Comparison of ENCODE assay signal across 1 cellular context in the genomic region with DNA sequence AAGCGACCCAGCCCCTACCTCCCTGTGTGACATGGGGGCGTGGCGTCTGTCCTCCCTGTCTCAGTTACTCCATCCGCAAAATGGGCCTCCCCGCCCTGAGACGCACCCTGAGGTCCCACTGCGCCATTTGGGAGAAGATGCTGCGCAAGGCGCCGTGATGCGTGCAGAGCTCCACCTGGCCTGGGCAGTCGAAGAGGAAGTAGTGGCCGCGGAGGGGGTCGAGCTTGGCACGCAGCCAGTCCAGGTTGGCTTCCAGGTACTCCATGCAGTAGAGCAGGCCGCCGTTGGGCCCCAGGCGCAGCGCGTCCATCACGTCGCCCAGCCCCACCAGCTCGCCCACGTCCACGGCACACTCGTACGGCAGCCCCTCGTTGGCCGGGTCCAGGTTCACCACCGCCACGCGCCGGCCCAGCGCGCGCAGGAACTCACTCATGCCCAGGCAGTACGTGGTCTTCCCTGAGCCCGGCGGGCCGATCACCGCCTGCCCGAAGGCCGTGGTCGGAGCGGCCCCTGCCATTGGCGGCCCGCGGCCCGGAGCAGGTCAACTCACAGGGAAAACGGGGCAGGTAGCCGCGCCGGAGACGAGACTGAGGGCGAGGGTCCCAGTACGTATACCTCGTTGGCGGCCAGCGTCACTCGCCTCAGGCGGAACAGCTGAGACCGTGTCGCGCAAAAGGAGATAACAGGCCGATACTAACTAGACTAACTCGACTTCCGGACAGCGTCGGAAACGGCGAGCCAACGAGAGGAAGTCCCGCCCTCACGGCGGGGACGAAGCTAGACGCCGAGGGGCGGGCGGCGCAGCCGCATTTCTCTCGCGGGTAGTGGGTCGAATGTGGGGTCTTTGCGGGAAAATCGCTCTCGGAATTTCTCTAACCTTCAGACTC.
TF ChIP-seq lines count a peak whose summit lies in the region.

Gene GPN2, minus strand, starts transcription at position 704 of the 887 bp plus-strand sequence. Its CDS starts 187 bp downstream, at position 517.

TF ChIP-seq in HepG2, 621 proteins besides CTCF, POLR2A, EP300 and RAD21 (continued from another document and continues in another):
- TF ChIP-seq, protein P1, sequence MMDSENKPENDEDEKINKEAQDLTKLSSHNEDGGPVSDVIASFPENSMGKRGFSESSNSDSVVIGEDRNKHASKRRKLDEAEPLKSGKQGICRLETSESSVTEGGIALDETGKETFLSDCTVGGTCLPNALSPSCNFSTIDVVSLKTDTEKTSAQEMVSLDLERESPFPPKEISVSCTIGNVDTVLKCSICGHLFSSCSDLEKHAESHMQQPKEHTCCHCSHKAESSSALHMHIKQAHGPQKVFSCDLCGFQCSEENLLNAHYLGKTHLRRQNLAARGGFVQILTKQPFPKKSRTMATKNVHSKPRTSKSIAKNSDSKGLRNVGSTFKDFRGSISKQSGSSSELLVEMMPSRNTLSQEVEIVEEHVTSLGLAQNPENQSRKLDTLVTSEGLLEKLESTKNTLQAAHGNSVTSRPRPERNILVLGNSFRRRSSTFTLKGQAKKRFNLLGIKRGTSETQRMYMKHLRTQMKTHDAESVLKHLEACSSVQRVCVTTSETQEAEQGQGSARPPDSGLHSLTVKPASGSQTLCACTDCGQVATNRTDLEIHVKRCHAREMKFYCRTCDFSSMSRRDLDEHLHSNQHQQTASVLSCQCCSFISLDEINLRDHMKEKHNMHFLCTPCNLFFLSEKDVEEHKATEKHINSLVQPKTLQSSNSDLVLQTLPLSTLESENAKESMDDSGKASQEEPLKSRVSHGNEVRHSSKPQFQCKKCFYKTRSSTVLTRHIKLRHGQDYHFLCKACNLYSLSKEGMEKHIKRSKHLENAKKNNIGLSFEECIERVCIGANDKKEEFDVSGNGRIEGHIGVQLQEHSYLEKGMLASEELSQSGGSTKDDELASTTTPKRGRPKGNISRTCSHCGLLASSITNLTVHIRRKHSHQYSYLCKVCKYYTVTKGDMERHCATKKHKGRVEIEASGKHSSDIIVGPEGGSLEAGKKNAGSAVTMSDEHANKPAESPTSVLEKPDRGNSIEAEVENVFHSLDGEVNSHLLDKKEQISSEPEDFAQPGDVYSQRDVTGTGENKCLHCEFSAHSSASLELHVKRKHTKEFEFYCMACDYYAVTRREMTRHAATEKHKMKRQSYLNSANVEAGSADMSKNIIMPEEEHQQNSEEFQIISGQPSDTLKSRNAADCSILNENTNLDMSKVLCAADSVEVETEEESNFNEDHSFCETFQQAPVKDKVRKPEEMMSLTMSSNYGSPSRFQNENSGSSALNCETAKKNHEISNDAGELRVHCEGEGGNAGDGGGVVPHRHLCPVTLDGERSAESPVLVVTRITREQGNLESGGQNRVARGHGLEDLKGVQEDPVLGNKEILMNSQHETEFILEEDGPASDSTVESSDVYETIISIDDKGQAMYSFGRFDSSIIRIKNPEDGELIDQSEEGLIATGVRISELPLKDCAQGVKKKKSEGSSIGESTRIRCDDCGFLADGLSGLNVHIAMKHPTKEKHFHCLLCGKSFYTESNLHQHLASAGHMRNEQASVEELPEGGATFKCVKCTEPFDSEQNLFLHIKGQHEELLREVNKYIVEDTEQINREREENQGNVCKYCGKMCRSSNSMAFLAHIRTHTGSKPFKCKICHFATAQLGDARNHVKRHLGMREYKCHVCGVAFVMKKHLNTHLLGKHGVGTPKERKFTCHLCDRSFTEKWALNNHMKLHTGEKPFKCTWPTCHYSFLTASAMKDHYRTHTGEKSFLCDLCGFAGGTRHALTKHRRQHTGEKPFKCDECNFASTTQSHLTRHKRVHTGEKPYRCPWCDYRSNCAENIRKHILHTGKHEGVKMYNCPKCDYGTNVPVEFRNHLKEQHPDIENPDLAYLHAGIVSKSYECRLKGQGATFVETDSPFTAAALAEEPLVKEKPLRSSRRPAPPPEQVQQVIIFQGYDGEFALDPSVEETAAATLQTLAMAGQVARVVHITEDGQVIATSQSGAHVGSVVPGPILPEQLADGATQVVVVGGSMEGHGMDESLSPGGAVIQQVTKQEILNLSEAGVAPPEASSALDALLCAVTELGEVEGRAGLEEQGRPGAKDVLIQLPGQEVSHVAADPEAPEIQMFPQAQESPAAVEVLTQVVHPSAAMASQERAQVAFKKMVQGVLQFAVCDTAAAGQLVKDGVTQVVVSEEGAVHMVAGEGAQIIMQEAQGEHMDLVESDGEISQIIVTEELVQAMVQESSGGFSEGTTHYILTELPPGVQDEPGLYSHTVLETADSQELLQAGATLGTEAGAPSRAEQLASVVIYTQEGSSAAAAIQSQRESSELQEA (CRISPR knock-in tag; IDR thresholded peaks at IDR 0.05; ENCODE audit: not compliant biosample characterization) = peak; percentile 87
- TF ChIP-seq ZNF3 (CRISPR knock-in tag; IDR thresholded peaks at IDR 0.05) (no peak), ZSCAN20 (CRISPR knock-in tag; IDR thresholded peaks at IDR 0.05; ENCODE audit: borderline replicate concordance) (0 out of 2 replicates have a peak, but pooled peaks have one; percentile 19), GATAD1 (CRISPR knock-in tag; IDR thresholded peaks at IDR 0.05) (peak; percentile 90), ZNF207 (IDR thresholded peaks at IDR 0.05; ENCODE audit: borderline replicate concordance) (no peak), TMF1 (CRISPR knock-in tag; IDR thresholded peaks at IDR 0.05; ENCODE audit: low read depth) (peak; percentile 70; the same call in 1 of the 2 replicates), ZNF768 (CRISPR knock-in tag; IDR thresholded peaks at IDR 0.05) (peak; percentile 43; the same call in 1 of the 2 replicates), HMGXB3 (CRISPR knock-in tag; IDR thresholded peaks at IDR 0.05; ENCODE audit: borderline replicate concordance) (no peak), RBM39 (IDR thresholded peaks at IDR 0.05; ENCODE audit: low read depth, low read length, poor library complexity, severe bottlenecking) (peak; percentile 84), POLR2G (IDR thresholded peaks at IDR 0.05; ENCODE audit: low read depth, low read length) (peak; percentile 95), HMG20A (CRISPR knock-in tag; IDR thresholded peaks at IDR 0.05; ENCODE audit: borderline replicate concordance) (peak; percentile 19; the same call in 1 of the 2 replicates), MYC (CRISPR knock-in tag; IDR thresholded peaks at IDR 0.05; ENCODE audit: borderline replicate concordance) (peak; percentile 66), ZBTB7B (CRISPR knock-in tag; IDR thresholded peaks at IDR 0.05) (peak; percentile 89), BCL3 (CRISPR knock-in tag; IDR thresholded peaks at IDR 0.05) (no peak; the same call in 1 of the 2 replicates), SP4 (CRISPR knock-in tag; IDR thresholded peaks at IDR 0.05) (peak; percentile 60; the same call in 1 of the 2 replicates), POGZ (CRISPR knock-in tag; IDR thresholded peaks at IDR 0.05) (peak; percentile 12; the same call in 1 of the 2 replicates), STAT6 (CRISPR knock-in tag; IDR thresholded peaks at IDR 0.05; ENCODE audit: borderline replicate concordance) (peak; percentile 76; the same call in 1 of the 2 replicates), RFX3 (CRISPR knock-in tag; IDR thresholded peaks at IDR 0.05) (no peak)
- TF ChIP-seq, protein P2, sequence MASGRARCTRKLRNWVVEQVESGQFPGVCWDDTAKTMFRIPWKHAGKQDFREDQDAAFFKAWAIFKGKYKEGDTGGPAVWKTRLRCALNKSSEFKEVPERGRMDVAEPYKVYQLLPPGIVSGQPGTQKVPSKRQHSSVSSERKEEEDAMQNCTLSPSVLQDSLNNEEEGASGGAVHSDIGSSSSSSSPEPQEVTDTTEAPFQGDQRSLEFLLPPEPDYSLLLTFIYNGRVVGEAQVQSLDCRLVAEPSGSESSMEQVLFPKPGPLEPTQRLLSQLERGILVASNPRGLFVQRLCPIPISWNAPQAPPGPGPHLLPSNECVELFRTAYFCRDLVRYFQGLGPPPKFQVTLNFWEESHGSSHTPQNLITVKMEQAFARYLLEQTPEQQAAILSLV (CRISPR knock-in tag; IDR thresholded peaks at IDR 0.05; ENCODE audit: borderline replicate concordance) = peak; percentile 89
- TF ChIP-seq, protein P3, sequence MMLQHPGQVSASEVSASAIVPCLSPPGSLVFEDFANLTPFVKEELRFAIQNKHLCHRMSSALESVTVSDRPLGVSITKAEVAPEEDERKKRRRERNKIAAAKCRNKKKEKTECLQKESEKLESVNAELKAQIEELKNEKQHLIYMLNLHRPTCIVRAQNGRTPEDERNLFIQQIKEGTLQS (CRISPR knock-in tag; IDR thresholded peaks at IDR 0.05) = 0 out of 2 replicates have a peak, but pooled peaks have one; percentile 40
- TF ChIP-seq, protein P4, sequence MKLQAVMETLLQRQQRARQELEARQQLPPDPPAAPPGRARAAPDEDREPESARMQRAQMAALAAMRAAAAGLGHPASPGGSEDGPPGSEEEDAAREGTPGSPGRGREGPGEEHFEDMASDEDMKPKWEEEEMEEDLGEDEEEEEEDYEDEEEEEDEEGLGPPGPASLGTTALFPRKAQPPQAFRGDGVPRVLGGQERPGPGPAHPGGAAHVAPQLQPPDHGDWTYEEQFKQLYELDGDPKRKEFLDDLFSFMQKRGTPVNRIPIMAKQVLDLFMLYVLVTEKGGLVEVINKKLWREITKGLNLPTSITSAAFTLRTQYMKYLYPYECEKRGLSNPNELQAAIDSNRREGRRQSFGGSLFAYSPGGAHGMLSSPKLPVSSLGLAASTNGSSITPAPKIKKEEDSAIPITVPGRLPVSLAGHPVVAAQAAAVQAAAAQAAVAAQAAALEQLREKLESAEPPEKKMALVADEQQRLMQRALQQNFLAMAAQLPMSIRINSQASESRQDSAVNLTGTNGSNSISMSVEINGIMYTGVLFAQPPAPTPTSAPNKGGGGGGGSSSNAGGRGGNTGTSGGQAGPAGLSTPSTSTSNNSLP (IDR thresholded peaks at IDR 0.05; ENCODE audit: low read depth, low read length) = no peak
- TF ChIP-seq, protein P5, sequence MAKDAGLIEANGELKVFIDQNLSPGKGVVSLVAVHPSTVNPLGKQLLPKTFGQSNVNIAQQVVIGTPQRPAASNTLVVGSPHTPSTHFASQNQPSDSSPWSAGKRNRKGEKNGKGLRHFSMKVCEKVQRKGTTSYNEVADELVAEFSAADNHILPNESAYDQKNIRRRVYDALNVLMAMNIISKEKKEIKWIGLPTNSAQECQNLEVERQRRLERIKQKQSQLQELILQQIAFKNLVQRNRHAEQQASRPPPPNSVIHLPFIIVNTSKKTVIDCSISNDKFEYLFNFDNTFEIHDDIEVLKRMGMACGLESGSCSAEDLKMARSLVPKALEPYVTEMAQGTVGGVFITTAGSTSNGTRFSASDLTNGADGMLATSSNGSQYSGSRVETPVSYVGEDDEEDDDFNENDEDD (CRISPR knock-in tag; IDR thresholded peaks at IDR 0.05; ENCODE audit: borderline replicate concordance) = peak; percentile 28; the same call in 1 of the 2 replicates
